In the genomic region with DNA sequence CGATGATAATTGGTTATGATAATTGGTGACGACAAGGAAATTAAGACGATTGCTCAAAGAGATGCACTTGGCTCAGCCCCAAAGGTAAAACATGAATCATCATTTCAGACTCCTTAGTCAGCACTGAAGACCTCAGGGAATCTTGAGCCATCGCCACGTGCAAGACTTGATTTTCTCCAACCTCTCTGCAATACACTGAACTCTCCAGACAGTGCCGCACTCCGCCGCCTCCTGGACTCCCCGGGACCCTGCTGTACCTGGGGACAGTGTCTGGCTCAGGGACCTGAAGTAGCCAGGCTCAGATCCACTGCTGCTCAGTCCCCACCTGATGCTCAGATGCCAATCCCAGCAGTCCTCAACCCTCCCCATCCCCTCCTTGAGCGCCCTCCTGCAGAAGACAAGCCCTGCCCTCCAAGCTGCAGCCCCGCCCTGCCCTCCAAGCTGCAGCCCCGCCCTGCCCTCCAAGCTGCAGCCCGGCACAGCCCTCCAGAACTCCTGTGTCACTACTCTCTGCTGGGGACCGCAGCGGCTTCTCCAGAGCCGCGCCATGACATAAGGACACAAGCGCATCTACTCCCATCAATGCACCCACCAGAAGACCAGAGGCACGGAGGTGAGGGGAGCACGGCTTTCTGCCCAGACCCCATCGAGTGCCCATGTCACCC, we compare ENCODE assay signal across 1 cellular context.
TF ChIP-seq lines count a peak whose summit lies in the region.

No MANE protein-coding gene starts in this region.

TF ChIP-seq in HepG2, 621 proteins besides CTCF, POLR2A, EP300 and RAD21 (continued from another document and continues in another):
- no peak for TF ChIP-seq ZNF646 (CRISPR knock-in tag; IDR thresholded peaks at IDR 0.05)
- no peak for TF ChIP-seq JUN (CRISPR knock-in tag; IDR thresholded peaks at IDR 0.05)
- TF ChIP-seq SETDB1 (CRISPR knock-in tag; IDR thresholded peaks at IDR 0.05; ENCODE audit: borderline replicate concordance), result no peak
- no peak for TF ChIP-seq ZNF468 (CRISPR knock-in tag; IDR thresholded peaks at IDR 0.05)
- TF ChIP-seq ZNF83 (CRISPR knock-in tag; IDR thresholded peaks at IDR 0.05; ENCODE audit: borderline replicate concordance), result no peak
- TF ChIP-seq CEBPG (CRISPR knock-in tag; IDR thresholded peaks at IDR 0.05), result 0 out of 2 replicates have a peak, but pooled peaks have one; percentile 1
- TF ChIP-seq EZH2 (conservative IDR thresholded peaks at IDR 0.05; ENCODE audit: low read depth, low read length), result no peak
- no peak; the same call in 1 of the 2 replicates for TF ChIP-seq ZNF224 (CRISPR knock-in tag; IDR thresholded peaks at IDR 0.05)
- no peak for TF ChIP-seq FOXO1 (CRISPR knock-in tag; IDR thresholded peaks at IDR 0.05)
- TF ChIP-seq ZNF17 (CRISPR knock-in tag; IDR thresholded peaks at IDR 0.05), result no peak
- no peak for TF ChIP-seq U2AF1 (optimal IDR thresholded peaks at IDR 0.05; ENCODE audit: low read depth, low read length)
- no peak for TF ChIP-seq BHLHE40 (IDR thresholded peaks at IDR 0.05; ENCODE audit: low read length)
- no peak for TF ChIP-seq ZNF720 (CRISPR knock-in tag; IDR thresholded peaks at IDR 0.05)
- 0 out of 2 replicates have a peak, but pooled peaks have one; percentile 21 for TF ChIP-seq TRIM24 (CRISPR knock-in tag; IDR thresholded peaks at IDR 0.05)
- TF ChIP-seq SSRP1 (CRISPR knock-in tag; IDR thresholded peaks at IDR 0.05), result peak; percentile 49; the same call in 1 of the 2 replicates
- no peak for TF ChIP-seq RBFOX2 (IDR thresholded peaks at IDR 0.05; ENCODE audit: low read depth, low read length)
- no peak for TF ChIP-seq ZNF563 (CRISPR knock-in tag; IDR thresholded peaks at IDR 0.05)
- TF ChIP-seq ZC3H4 (CRISPR knock-in tag; IDR thresholded peaks at IDR 0.05; ENCODE audit: borderline replicate concordance), result no peak
- no peak for TF ChIP-seq GATAD2A (CRISPR knock-in tag; IDR thresholded peaks at IDR 0.05)
- TF ChIP-seq KLF13 (CRISPR knock-in tag; IDR thresholded peaks at IDR 0.05), result no peak
- TF ChIP-seq SMYD3 (CRISPR knock-in tag; IDR thresholded peaks at IDR 0.05), result peak; percentile 82; the same call in 1 of the 2 replicates
- peak; percentile 80; the same call in 1 of the 2 replicates for TF ChIP-seq ARHGAP35 (CRISPR knock-in tag; IDR thresholded peaks at IDR 0.05; ENCODE audit: borderline replicate concordance)
- no peak for TF ChIP-seq SOX13 (IDR thresholded peaks at IDR 0.05)
- TF ChIP-seq SOX13 (CRISPR knock-in tag; conservative IDR thresholded peaks at IDR 0.05 in 1 of 2, IDR thresholded peaks at IDR 0.05 in 1 of 2), result no peak
- no peak for TF ChIP-seq KAT8 (CRISPR knock-in tag; IDR thresholded peaks at IDR 0.05)
- TF ChIP-seq, protein P1, sequence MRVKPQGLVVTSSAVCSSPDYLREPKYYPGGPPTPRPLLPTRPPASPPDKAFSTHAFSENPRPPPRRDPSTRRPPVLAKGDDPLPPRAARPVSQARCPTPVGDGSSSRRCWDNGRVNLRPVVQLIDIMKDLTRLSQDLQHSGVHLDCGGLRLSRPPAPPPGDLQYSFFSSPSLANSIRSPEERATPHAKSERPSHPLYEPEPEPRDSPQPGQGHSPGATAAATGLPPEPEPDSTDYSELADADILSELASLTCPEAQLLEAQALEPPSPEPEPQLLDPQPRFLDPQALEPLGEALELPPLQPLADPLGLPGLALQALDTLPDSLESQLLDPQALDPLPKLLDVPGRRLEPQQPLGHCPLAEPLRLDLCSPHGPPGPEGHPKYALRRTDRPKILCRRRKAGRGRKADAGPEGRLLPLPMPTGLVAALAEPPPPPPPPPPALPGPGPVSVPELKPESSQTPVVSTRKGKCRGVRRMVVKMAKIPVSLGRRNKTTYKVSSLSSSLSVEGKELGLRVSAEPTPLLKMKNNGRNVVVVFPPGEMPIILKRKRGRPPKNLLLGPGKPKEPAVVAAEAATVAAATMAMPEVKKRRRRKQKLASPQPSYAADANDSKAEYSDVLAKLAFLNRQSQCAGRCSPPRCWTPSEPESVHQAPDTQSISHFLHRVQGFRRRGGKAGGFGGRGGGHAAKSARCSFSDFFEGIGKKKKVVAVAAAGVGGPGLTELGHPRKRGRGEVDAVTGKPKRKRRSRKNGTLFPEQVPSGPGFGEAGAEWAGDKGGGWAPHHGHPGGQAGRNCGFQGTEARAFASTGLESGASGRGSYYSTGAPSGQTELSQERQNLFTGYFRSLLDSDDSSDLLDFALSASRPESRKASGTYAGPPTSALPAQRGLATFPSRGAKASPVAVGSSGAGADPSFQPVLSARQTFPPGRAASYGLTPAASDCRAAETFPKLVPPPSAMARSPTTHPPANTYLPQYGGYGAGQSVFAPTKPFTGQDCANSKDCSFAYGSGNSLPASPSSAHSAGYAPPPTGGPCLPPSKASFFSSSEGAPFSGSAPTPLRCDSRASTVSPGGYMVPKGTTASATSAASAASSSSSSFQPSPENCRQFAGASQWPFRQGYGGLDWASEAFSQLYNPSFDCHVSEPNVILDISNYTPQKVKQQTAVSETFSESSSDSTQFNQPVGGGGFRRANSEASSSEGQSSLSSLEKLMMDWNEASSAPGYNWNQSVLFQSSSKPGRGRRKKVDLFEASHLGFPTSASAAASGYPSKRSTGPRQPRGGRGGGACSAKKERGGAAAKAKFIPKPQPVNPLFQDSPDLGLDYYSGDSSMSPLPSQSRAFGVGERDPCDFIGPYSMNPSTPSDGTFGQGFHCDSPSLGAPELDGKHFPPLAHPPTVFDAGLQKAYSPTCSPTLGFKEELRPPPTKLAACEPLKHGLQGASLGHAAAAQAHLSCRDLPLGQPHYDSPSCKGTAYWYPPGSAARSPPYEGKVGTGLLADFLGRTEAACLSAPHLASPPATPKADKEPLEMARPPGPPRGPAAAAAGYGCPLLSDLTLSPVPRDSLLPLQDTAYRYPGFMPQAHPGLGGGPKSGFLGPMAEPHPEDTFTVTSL (CRISPR knock-in tag; IDR thresholded peaks at IDR 0.05; ENCODE audit: borderline replicate concordance), result no peak
- no peak for TF ChIP-seq IKZF4 (CRISPR knock-in tag; IDR thresholded peaks at IDR 0.05; ENCODE audit: borderline replicate concordance, low read depth, not compliant biosample characterization)
- TF ChIP-seq HOXA7 (CRISPR knock-in tag; IDR thresholded peaks at IDR 0.05), result no peak
- TF ChIP-seq ZMYM2 (CRISPR knock-in tag; IDR thresholded peaks at IDR 0.05), result no peak
- no peak for TF ChIP-seq CENPT (CRISPR knock-in tag; IDR thresholded peaks at IDR 0.05; ENCODE audit: low read depth)
- no peak for TF ChIP-seq SOX6 (IDR thresholded peaks at IDR 0.05)
- TF ChIP-seq SOX6 (CRISPR knock-in tag; IDR thresholded peaks at IDR 0.05), result no peak
- TF ChIP-seq, protein P2, sequence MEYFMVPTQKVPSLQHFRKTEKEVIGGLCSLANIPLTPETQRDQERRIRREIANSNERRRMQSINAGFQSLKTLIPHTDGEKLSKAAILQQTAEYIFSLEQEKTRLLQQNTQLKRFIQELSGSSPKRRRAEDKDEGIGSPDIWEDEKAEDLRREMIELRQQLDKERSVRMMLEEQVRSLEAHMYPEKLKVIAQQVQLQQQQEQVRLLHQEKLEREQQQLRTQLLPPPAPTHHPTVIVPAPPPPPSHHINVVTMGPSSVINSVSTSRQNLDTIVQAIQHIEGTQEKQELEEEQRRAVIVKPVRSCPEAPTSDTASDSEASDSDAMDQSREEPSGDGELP (IDR thresholded peaks at IDR 0.05; ENCODE audit: borderline replicate concordance, low read depth), result no peak
- TF ChIP-seq ZFP82 (CRISPR knock-in tag; IDR thresholded peaks at IDR 0.05; ENCODE audit: borderline replicate concordance), result no peak
- TF ChIP-seq ZKSCAN5 (CRISPR knock-in tag; IDR thresholded peaks at IDR 0.05), result peak; percentile 91
- TF ChIP-seq, protein P3, sequence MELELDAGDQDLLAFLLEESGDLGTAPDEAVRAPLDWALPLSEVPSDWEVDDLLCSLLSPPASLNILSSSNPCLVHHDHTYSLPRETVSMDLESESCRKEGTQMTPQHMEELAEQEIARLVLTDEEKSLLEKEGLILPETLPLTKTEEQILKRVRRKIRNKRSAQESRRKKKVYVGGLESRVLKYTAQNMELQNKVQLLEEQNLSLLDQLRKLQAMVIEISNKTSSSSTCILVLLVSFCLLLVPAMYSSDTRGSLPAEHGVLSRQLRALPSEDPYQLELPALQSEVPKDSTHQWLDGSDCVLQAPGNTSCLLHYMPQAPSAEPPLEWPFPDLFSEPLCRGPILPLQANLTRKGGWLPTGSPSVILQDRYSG (CRISPR knock-in tag; IDR thresholded peaks at IDR 0.05), result no peak
- TF ChIP-seq TCF12 (IDR thresholded peaks at IDR 0.05), result no peak
- no peak for TF ChIP-seq TCF12 (CRISPR knock-in tag; IDR thresholded peaks at IDR 0.05)
- 0 out of 2 replicates have a peak, but pooled peaks have one; percentile 32 for TF ChIP-seq ZFP91 (CRISPR knock-in tag; IDR thresholded peaks at IDR 0.05; ENCODE audit: borderline replicate concordance)
- TF ChIP-seq ATF1 (CRISPR knock-in tag; IDR thresholded peaks at IDR 0.05), result no peak
- 0 out of 2 replicates have a peak, but pooled peaks have one; percentile 21 for TF ChIP-seq IKZF5 (CRISPR knock-in tag; IDR thresholded peaks at IDR 0.05)
- no peak for TF ChIP-seq ZMYM4 (CRISPR knock-in tag; IDR thresholded peaks at IDR 0.05)
- no peak for TF ChIP-seq GTF3A (CRISPR knock-in tag; conservative IDR thresholded peaks at IDR 0.05)
- TF ChIP-seq BATF2 (CRISPR knock-in tag; IDR thresholded peaks at IDR 0.05), result no peak
- TF ChIP-seq ZFP36L1 (CRISPR knock-in tag; IDR thresholded peaks at IDR 0.05), result no peak
- 0 out of 2 replicates have a peak, but pooled peaks have one; percentile 29 for TF ChIP-seq ZNF543 (CRISPR knock-in tag; IDR thresholded peaks at IDR 0.05)
- no peak for TF ChIP-seq PHF5A (CRISPR knock-in tag; IDR thresholded peaks at IDR 0.05; ENCODE audit: low read depth, unreplicated experiment)
- TF ChIP-seq ZNF883 (CRISPR knock-in tag; IDR thresholded peaks at IDR 0.05; ENCODE audit: not compliant biosample characterization), result peak; percentile 80
- no peak for TF ChIP-seq NFKBIZ (CRISPR knock-in tag; IDR thresholded peaks at IDR 0.05)
- no peak for TF ChIP-seq ARNTL (CRISPR knock-in tag; IDR thresholded peaks at IDR 0.05)
- no peak for TF ChIP-seq WIZ (CRISPR knock-in tag; IDR thresholded peaks at IDR 0.05)
- no peak for TF ChIP-seq NPAS2 (CRISPR knock-in tag; IDR thresholded peaks at IDR 0.05; ENCODE audit: borderline replicate concordance)
- TF ChIP-seq CEBPB (IDR thresholded peaks at IDR 0.05; ENCODE audit: borderline replicate concordance, low read depth, low read length), result no peak
